8 cellular contexts compared by ENCODE assay signal in the genomic region with DNA sequence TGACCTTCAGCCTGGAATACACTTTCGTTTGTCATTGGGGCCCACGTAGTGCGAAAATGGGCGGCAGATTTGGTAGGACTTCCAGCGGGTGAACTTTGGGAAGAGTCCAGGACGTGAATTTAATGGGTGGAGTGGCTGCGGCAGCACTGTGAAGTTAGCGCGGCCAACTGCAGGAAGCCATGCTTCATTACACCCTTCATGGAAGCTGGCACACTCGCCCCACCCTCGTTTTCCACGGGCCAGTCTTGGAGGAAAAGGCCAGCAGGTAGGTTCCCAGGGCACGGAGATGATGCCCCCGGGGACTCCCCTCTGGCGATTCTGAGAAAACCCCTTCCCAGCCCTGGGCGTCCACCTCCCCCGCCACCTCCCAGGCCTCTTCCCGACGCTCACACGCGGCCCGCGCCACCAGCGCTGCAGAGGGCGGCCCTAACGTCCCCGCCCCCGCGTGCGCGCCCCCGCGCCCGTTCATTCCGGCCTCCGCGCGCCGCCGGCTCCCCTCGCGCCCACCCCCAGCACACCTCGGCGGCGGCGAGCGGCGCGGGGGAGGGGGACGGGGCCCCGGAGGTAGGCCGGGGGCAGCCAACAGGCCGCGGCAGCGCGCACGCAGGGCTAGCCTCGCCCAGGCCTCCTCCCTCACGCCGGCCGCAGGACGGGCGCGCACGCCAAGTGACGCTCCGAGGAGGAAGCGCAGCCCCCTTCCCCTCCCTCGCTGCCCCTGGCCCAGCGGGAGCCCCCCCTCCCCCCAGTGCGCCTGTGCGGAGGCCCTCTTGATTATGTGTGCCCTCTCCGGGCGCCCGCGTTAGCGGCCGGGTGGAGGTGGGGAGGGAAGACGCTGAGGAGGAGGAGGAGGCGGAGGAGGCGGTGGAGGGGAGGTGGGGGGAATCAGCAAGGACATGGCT. TPM values are rescaled to one million over a fixed set of nuclear protein-coding genes. Genes with fewer than 3 reads are reported as not detected.
A peak's percentile ranks its signal among the peaks of the same experiment; 100 is the strongest.
DNase-seq lines count a peak whose midpoint lies in the region; ATAC-seq and TF ChIP-seq lines count a peak whose summit lies in the region.

Gene MLLT10 (plus strand): TSS at position 656 of the 899 bp plus-strand sequence. CDS start 413 bp downstream, outside the sequence.

- H3K4me3 Mint-ChIP-seq in chondrocyte (ENCODE audit: unreplicated experiment) = peak within 1 kb of the TSS; percentile 82

- no peaks in the 10 kb centered on the region for H3K27me3 Mint-ChIP-seq in chondrocyte (ENCODE audit: low read depth)

- ATAC-seq in GM18907 (IDR thresholded peaks at IDR 0.05; ENCODE audit: unreplicated experiment) (peak; percentile 89), HG03139 (IDR thresholded peaks at IDR 0.05; ENCODE audit: unreplicated experiment) (peak; percentile 88)

- DNase-seq in AG09309 (ENCODE audit: low read depth) = peak; percentile 71
- peak; percentile 94 to 97 for DNase-seq in NCI-H446 (lab: John Stamatoyannopoulos, UW)
- peak; percentile 86 for DNase-seq in activated CD4-positive, alpha-beta T cell treated with anti-CD3 and anti-CD28 coated beads for 1 hour
- peak; percentile 99 for DNase-seq in chondrocyte (ENCODE audit: low spot score)
- DNase-seq in kidney tubule cell (ENCODE audit: low spot score) = peak; percentile 98
- DNase-seq in stimulated activated CD4-positive, alpha-beta T cell treated with anti-CD3 and anti-CD28 coated beads, Interleukin-1b, Interleukin-23, amount 100 ng/mL, for 24 hours (ENCODE audit: low read depth in 4 of 4, low spot score in 1 of 4) = peak; percentile 65 to 89 (median 83)

- peaks cover 4% of the 10 kb centered on the region for H3K36me3 Mint-ChIP-seq in chondrocyte (ENCODE audit: low read depth)

- no peaks in the 10 kb centered on the region for H3K9me3 Mint-ChIP-seq in chondrocyte (ENCODE audit: low read depth)

- H3K27ac Mint-ChIP-seq in chondrocyte (ENCODE audit: unreplicated experiment) = peak within 1 kb of the TSS; percentile 98

- H3K4me3 ChIP-seq in AG09309 (ENCODE audit: control insufficient read depth, low read depth, low read length) = peak within 1 kb of the TSS; percentile 72

- TF ChIP-seq CTCF in AG09309 (IDR thresholded peaks at IDR 0.05; ENCODE audit: control insufficient read depth, insufficient read depth, low read depth, low read length, missing control alignments) (peak; percentile 42), chondrocyte (IDR thresholded peaks at IDR 0.05) (peak; percentile 69)

- H3K4me1 Mint-ChIP-seq in chondrocyte (ENCODE audit: low read depth) = peaks cover 46% of the 10 kb centered on the region

RNA-seq across cellular contexts. Expression of gene MLLT10, which starts in this region (rescaled TPM):
- total RNA-seq in chondrocyte = 35.4 to 39.0 TPM (median 37.5 TPM) in 3 replicates

Comparison
In these comparisons a context has a peak if more than half of its experiments do, and no peak if none do; other contexts are left out.
1. Peak in every context shown above with its lines: DNase-seq, ATAC-seq and H3K4me3 ChIP-seq.